In the genomic region with DNA sequence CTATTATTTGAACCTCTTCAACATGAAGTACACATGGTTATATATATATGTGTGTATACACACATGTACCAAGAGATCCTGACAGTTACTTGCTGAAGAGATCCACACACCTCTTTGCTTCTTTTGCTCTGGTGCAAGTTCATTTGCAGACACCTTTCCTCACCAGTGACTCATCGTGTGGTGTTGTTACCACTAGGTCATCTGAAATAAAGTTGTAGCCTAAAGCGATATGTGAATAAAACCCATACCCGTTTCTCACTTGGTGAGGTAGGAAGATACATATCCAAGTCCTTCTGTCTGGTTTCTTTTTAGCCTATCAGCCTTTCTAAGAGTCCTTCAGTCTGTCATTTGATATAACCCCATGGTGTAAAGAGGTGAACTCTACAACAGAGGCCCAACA, we compare ENCODE assay signal across 23 cellular contexts.
DNase-seq lines count a peak whose midpoint lies in the region; ATAC-seq and TF ChIP-seq lines count a peak whose summit lies in the region.
"Had no signal": no experiment of that assay in that cellular context is flagged by ENCODE, and none has a peak within 500 bp of the region (broad histone marks: within the 10 kb centered on the region; RNA-seq: fewer than 3 reads in every experiment).

No MANE protein-coding gene starts in this region.

- H3K27ac ChIP-seq in RWPE2 (ENCODE audit: poor library complexity, severe bottlenecking) (no peak overlapping the region), foreskin keratinocyte (no peak overlapping the region)
- H3K27ac ChIP-seq: SJCRH30 had no signal

- peaks cover 2% of the 10 kb centered on the region for H3K9me3 ChIP-seq in RWPE2 (ENCODE audit: severe bottlenecking)
- H3K9me3 ChIP-seq: BE2C, SJCRH30 had no signal

- peaks cover 3 to 4% of the 10 kb centered on the region in 2 donors for H3K9me3 Mint-ChIP-seq in natural killer cell

- ATAC-seq in RWPE2 (ENCODE audit: low read depth) (peak; percentile 73; the same call in 2 of the 3 replicates), foreskin keratinocyte (peak; percentile 66), natural killer cell (no peak), HG03342 (IDR thresholded peaks at IDR 0.05; ENCODE audit: unreplicated experiment) (no peak)
- ATAC-seq: GM23338, HCT116, HepG2 had no signal

- no peak overlapping the region for H3K4me3 Mint-ChIP-seq in natural killer cell
- H3K4me3 Mint-ChIP-seq: CD4-positive, CD25-positive, alpha-beta regulatory T cell; GM23338 had no signal

- peak; percentile 5 for DNase-seq in Daoy (ENCODE audit: low read depth)
- DNase-seq in HT1080 (ENCODE audit: low read depth), result peak; percentile 11
- no peak for DNase-seq in RWPE2 (ENCODE audit: low spot score)
- peak; percentile 38 to 78 for DNase-seq in foreskin keratinocyte
- no peak for DNase-seq in DMS114 treated with DMSO at 0.1 percent for 48 hours (lab: John Stamatoyannopoulos, UW; ENCODE audit: unreplicated experiment)
- no peak for DNase-seq in natural killer cell
- DNase-seq in inferior parietal cortex (ENCODE audit: extremely low spot score), result no peak
- DNase-seq: BE2C; Caco-2; CD4-positive, CD25-positive, alpha-beta regulatory T cell; DMS153; KG1; NCI-H1417; NCI-H187; NCI-H345; NCI-H524 treated with DMSO at 0.1 percent for 48 hours; NK-92 treated with Interleukin-12 subunit alpha and Interleukin-12 subunit beta, amount 100 ng/mL, for 24 hours; RPMI8226; SJCRH30 had no signal

- H3K27ac Mint-ChIP-seq in natural killer cell, result no peak overlapping the region
- H3K27ac Mint-ChIP-seq: CD4-positive, CD25-positive, alpha-beta regulatory T cell; GM23338 had no signal

- TF ChIP-seq CTCF in RWPE2 (IDR thresholded peaks at IDR 0.05; ENCODE audit: poor library complexity, severe bottlenecking) (no peak), foreskin keratinocyte (conservative IDR thresholded peaks at IDR 0.05) (no peak), natural killer cell (IDR thresholded peaks at IDR 0.05) (no peak)

- H3K4me3 ChIP-seq in RWPE2 (ENCODE audit: severe bottlenecking), result no peak overlapping the region
- H3K4me3 ChIP-seq: GM23338, SJCRH30 had no signal

- H3K36me3 ChIP-seq in RWPE2 (ENCODE audit: low read depth), result no peaks in the 10 kb centered on the region
- H3K36me3 ChIP-seq: BE2C, SJCRH30 had no signal

- intact Hi-C loops in natural killer cell (cut with micrococcal nuclease), result no loop called here

- H3K4me1 Mint-ChIP-seq in natural killer cell, result no peaks in the 10 kb centered on the region
- H3K4me1 Mint-ChIP-seq: CD4-positive, CD25-positive, alpha-beta regulatory T cell had no signal

- H3K4me1 ChIP-seq in RWPE2 (ENCODE audit: insufficient read depth, poor library complexity, severe bottlenecking) (peaks cover 6% of the 10 kb centered on the region), foreskin keratinocyte (no peaks in the 10 kb centered on the region)
- H3K4me1 ChIP-seq: BE2C, Caco-2, SJCRH30 had no signal

- H3K27me3 ChIP-seq in RWPE2 (ENCODE audit: insufficient read depth, poor library complexity, severe bottlenecking), result no peaks in the 10 kb centered on the region
- no peaks in the 10 kb centered on the region for H3K27me3 ChIP-seq in foreskin keratinocyte
- H3K27me3 ChIP-seq: BE2C, SJCRH30 had no signal

- H3K27me3 Mint-ChIP-seq in natural killer cell (ENCODE audit: low read depth in 2 of 2), result no peaks in the 10 kb centered on the region
- H3K27me3 Mint-ChIP-seq: CD4-positive, CD25-positive, alpha-beta regulatory T cell had no signal

- H3K36me3 Mint-ChIP-seq in natural killer cell, result no peaks in the 10 kb centered on the region
- H3K36me3 Mint-ChIP-seq: CD4-positive, CD25-positive, alpha-beta regulatory T cell had no signal

Comparison
In these comparisons a context has a peak if more than half of its experiments do, and no peak if none do; other contexts are left out.
1. DNase-seq: peak in Daoy (single experiment), HT1080 (single experiment) and foreskin keratinocyte (2 of 2); none in RWPE2 (single experiment), DMS114 treated with DMSO at 0.1 percent for 48 hours (single experiment), natural killer cell (single experiment) and inferior parietal cortex (single experiment).
2. ATAC-seq: peak in RWPE2 (single experiment) and foreskin keratinocyte (single experiment); none in natural killer cell (0 of 3) and HG03342 (single experiment).